ENCODE assay signal across 15 cellular contexts in genomic region chr12:111427417-111428074, GRCh38. TPM values are rescaled to one million over a fixed set of nuclear protein-coding genes. Genes with fewer than 3 reads are reported as not detected.
DNase-seq lines count a peak whose midpoint lies in the region; ATAC-seq and TF ChIP-seq lines count a peak whose summit lies in the region.
"Had no signal": no experiment of that assay in that cellular context is flagged by ENCODE, and none has a peak within 500 bp of the region (broad histone marks: within the 10 kb centered on the region; RNA-seq: fewer than 3 reads in every experiment).

No MANE protein-coding gene starts in this region.

- no peaks in the 10 kb centered on the region for H3K27me3 Mint-ChIP-seq in activated CD4-positive, alpha-beta T cell treated with anti-CD3 and anti-CD28 coated beads, Interleukin-2, amount 10 ng/mL, durations not matched to agents 24 days and 14 days

- peak overlapping the region; percentile 95 for H3K27ac Mint-ChIP-seq in activated CD4-positive, alpha-beta T cell treated with anti-CD3 and anti-CD28 coated beads, Interleukin-2, amount 10 ng/mL, durations not matched to agents 24 days and 14 days
- H3K27ac Mint-ChIP-seq in stimulated activated effector memory CD8-positive, alpha-beta T cell treated with anti-CD3 and anti-CD28 coated beads, Interleukin-12 subunit alpha, Interleukin-12 subunit beta, amount 100 ng/mL, for 72 hours = peak overlapping the region; percentile 84

- H3K36me3 Mint-ChIP-seq in activated CD4-positive, alpha-beta T cell treated with anti-CD3 and anti-CD28 coated beads, Interleukin-2, amount 10 ng/mL, durations not matched to agents 24 days and 14 days (ENCODE audit: low read depth) = peaks cover 29% of the 10 kb centered on the region
- peaks cover 62% of the 10 kb centered on the region for H3K36me3 Mint-ChIP-seq in stimulated activated effector memory CD8-positive, alpha-beta T cell treated with anti-CD3 and anti-CD28 coated beads, Interleukin-12 subunit alpha, Interleukin-12 subunit beta, amount 100 ng/mL, for 72 hours

- no peaks in the 10 kb centered on the region for H3K9me3 Mint-ChIP-seq in activated CD4-positive, alpha-beta T cell treated with anti-CD3 and anti-CD28 coated beads, Interleukin-2, amount 10 ng/mL, durations not matched to agents 24 days and 14 days
- H3K9me3 Mint-ChIP-seq in stimulated activated effector memory CD8-positive, alpha-beta T cell treated with anti-CD3 and anti-CD28 coated beads, Interleukin-12 subunit alpha, Interleukin-12 subunit beta, amount 100 ng/mL, for 72 hours = no peaks in the 10 kb centered on the region

- H3K4me3 ChIP-seq in esophagus squamous epithelium = no peak overlapping the region
- H3K4me3 ChIP-seq in esophagus muscularis mucosa = no peak overlapping the region
- H3K4me3 ChIP-seq: psoas muscle had no signal

- TF ChIP-seq POLR2A in esophagus squamous epithelium (IDR thresholded peaks at IDR 0.05) = no peak
- TF ChIP-seq POLR2A in esophagus muscularis mucosa (IDR thresholded peaks at IDR 0.05; ENCODE audit: low read depth) = no peak

- peaks cover 68% of the 10 kb centered on the region for H3K4me1 Mint-ChIP-seq in activated CD4-positive, alpha-beta T cell treated with anti-CD3 and anti-CD28 coated beads, Interleukin-2, amount 10 ng/mL, durations not matched to agents 24 days and 14 days
- H3K4me1 Mint-ChIP-seq in stimulated activated effector memory CD8-positive, alpha-beta T cell treated with anti-CD3 and anti-CD28 coated beads, Interleukin-12 subunit alpha, Interleukin-12 subunit beta, amount 100 ng/mL, for 72 hours = peaks cover 84% of the 10 kb centered on the region

- peaks cover 17 to 86% (median 49%) of the 10 kb centered on the region in 3 donors for H3K4me1 ChIP-seq in esophagus squamous epithelium
- H3K4me1 ChIP-seq in esophagus muscularis mucosa = peaks cover 79 to 91% (median 87%) of the 10 kb centered on the region in 4 donors

- H3K27ac ChIP-seq in esophagus squamous epithelium (peak overlapping the region in 3 of 4 donors; percentile 28 to 83 (median 71)), esophagus muscularis mucosa (replicated peaks in 1 of 4) (no peak overlapping the region)
- H3K27ac ChIP-seq: brain microvascular endothelial cell, foreskin keratinocyte had no signal

- no peaks in the 10 kb centered on the region for H3K36me3 ChIP-seq in esophagus squamous epithelium
- H3K36me3 ChIP-seq in esophagus muscularis mucosa = peaks cover 0 to 7% (median 0%) of the 10 kb centered on the region in 4 donors

- no peak for DNase-seq in activated CD4-positive, alpha-beta T cell treated with anti-CD3 and anti-CD28 coated beads, Interleukin-2, amount 10 ng/mL, durations not matched to agents 24 days and 14 days
- DNase-seq in activated CD4-positive, alpha-beta T cell treated with anti-CD3 and anti-CD28 coated beads, Interleukin-2, amount 50 U/mL, for 4 hours = no peak
- peak; percentile 11 for DNase-seq in OCI-M1 (lab: John Stamatoyannopoulos, UW)
- no peak for DNase-seq in esophagus squamous epithelium (lab: John Stamatoyannopoulos, UW)
- DNase-seq in stimulated activated effector memory CD8-positive, alpha-beta T cell treated with anti-CD3 and anti-CD28 coated beads, Interleukin-12 subunit alpha, Interleukin-12 subunit beta, amount 100 ng/mL, for 72 hours (ENCODE audit: low spot score in 2 of 2) = no peak
- DNase-seq in esophagus muscularis mucosa (ENCODE audit: extremely low spot score) = no peak
- DNase-seq in NCI-H1417 (lab: John Stamatoyannopoulos, UW) = no peak
- no peak for DNase-seq in DMS53 (lab: John Stamatoyannopoulos, UW)
- DNase-seq: brain microvascular endothelial cell; effector CD4-positive, alpha-beta T cell; foreskin keratinocyte; KG1; NCI-H146; NCI-H446 treated with DMSO at 0.1 percent for 48 hours; psoas muscle had no signal

- TF ChIP-seq EP300 in esophagus muscularis mucosa (IDR thresholded peaks at IDR 0.05) = no peak

- TF ChIP-seq CTCF in esophagus squamous epithelium (IDR thresholded peaks at IDR 0.05) (no peak), esophagus muscularis mucosa (IDR thresholded peaks at IDR 0.05) (no peak)

- 89% methylated on average over 7 of the region's 7 CpGs; no CpG with 5 or more reads in 1 of the 2 donors for WGBS in esophagus squamous epithelium, 2 donors
- WGBS in esophagus muscularis mucosa = 96% methylated on average over 6 of the region's 7 CpGs

- peak overlapping the region; percentile 81 for H3K4me3 Mint-ChIP-seq in activated CD4-positive, alpha-beta T cell treated with anti-CD3 and anti-CD28 coated beads, Interleukin-2, amount 10 ng/mL, durations not matched to agents 24 days and 14 days
- H3K4me3 Mint-ChIP-seq in stimulated activated effector memory CD8-positive, alpha-beta T cell treated with anti-CD3 and anti-CD28 coated beads, Interleukin-12 subunit alpha, Interleukin-12 subunit beta, amount 100 ng/mL, for 72 hours = peak overlapping the region; percentile 83

- H3K9me3 ChIP-seq in esophagus squamous epithelium (no peaks in the 10 kb centered on the region), esophagus muscularis mucosa (no peaks in the 10 kb centered on the region)
- H3K9me3 ChIP-seq: psoas muscle had no signal

- no peak for ATAC-seq in stimulated activated effector memory CD8-positive, alpha-beta T cell treated with anti-CD3 and anti-CD28 coated beads, Interleukin-12 subunit alpha, Interleukin-12 subunit beta, amount 100 ng/mL, for 72 hours
- ATAC-seq: foreskin keratinocyte, psoas muscle had no signal

- H3K27me3 ChIP-seq in esophagus squamous epithelium (peaks cover 0 to 17% (median 0%) of the 10 kb centered on the region in 4 donors), esophagus muscularis mucosa (no peaks in the 10 kb centered on the region)
- H3K27me3 ChIP-seq: brain microvascular endothelial cell, foreskin keratinocyte had no signal

- intact Hi-C loops in activated CD4-positive, alpha-beta T cell treated with anti-CD3 and anti-CD28 coated beads, Interleukin-2, amount 10 ng/mL, durations not matched to agents 24 days and 14 days (cut with micrococcal nuclease) = no loop called here
- intact Hi-C loops in esophagus squamous epithelium (cut with DNase I) = no loop called here
- intact Hi-C loops in esophagus muscularis mucosa (cut with DNase I) = no loop called here

RNA-seq across cellular contexts. Expression of gene SH2B3, which starts 21.8 kb away (rescaled TPM):
- total RNA-seq in activated CD4-positive, alpha-beta T cell treated with anti-CD3 and anti-CD28 coated beads, Interleukin-2, amount 10 ng/mL, durations not matched to agents 24 days and 14 days = 43.4 and 44.1 TPM in 2 replicates
- total RNA-seq in esophagus squamous epithelium (10 to 100 TPM in 1 of 4 donors, 1 to 10 TPM in 3; 3.3 to 16.2 (median 5.6) TPM), esophagus muscularis mucosa (10 to 100 TPM; 24.9 to 49.4 (median 41.8) TPM)

RNA-seq across cellular contexts. Expression of gene PHETA1, which starts 58.7 kb away (rescaled TPM):
- total RNA-seq in activated CD4-positive, alpha-beta T cell treated with anti-CD3 and anti-CD28 coated beads, Interleukin-2, amount 10 ng/mL, durations not matched to agents 24 days and 14 days = 2.3 and 3.0 TPM in 2 replicates
- total RNA-seq in esophagus squamous epithelium (10 to 100 TPM in 1 of 4 donors, 1 to 10 TPM in 3; 6.9 to 29.9 (median 7.8) TPM), esophagus muscularis mucosa (10 to 100 TPM in 1 of 4 donors, 1 to 10 TPM in 3; 5.8 to 15.6 (median 9.5) TPM)

Comparison
In these comparisons a context has a peak if more than half of its experiments do, and no peak if none do; other contexts are left out.
1. H3K27ac ChIP-seq: peak in esophagus squamous epithelium (3 of 4); none in esophagus muscularis mucosa (0 of 4).